7 cellular contexts compared by ENCODE assay signal in genomic region chr16:10579965-10580918, GRCh38. TPM values are rescaled to one million over a fixed set of nuclear protein-coding genes. Genes with fewer than 3 reads are reported as not detected.
A peak's percentile ranks its signal among the peaks of the same experiment; 100 is the strongest.
DNase-seq lines count a peak whose midpoint lies in the region; ATAC-seq, FAIRE-seq and TF ChIP-seq lines count a peak whose summit lies in the region.

TSS of gene EMP2 (minus strand) at chr16:10580598. CDS start at chr16:10547617, 32,981 bp downstream.

- H3K36me3 Mint-ChIP-seq in stimulated activated effector memory CD8-positive, alpha-beta T cell treated with anti-CD3 and anti-CD28 coated beads, Interleukin-12 subunit alpha, Interleukin-12 subunit beta, amount 100 ng/mL, for 72 hours: no peaks in the 10 kb centered on the region

- H3K4me1 Mint-ChIP-seq in stimulated activated effector memory CD8-positive, alpha-beta T cell treated with anti-CD3 and anti-CD28 coated beads, Interleukin-12 subunit alpha, Interleukin-12 subunit beta, amount 100 ng/mL, for 72 hours: no peaks in the 10 kb centered on the region

- no peaks in the 10 kb centered on the region for H3K9me3 Mint-ChIP-seq in stimulated activated effector memory CD8-positive, alpha-beta T cell treated with anti-CD3 and anti-CD28 coated beads, Interleukin-12 subunit alpha, Interleukin-12 subunit beta, amount 100 ng/mL, for 72 hours

- H3K27ac Mint-ChIP-seq in stimulated activated effector memory CD8-positive, alpha-beta T cell treated with anti-CD3 and anti-CD28 coated beads, Interleukin-12 subunit alpha, Interleukin-12 subunit beta, amount 100 ng/mL, for 72 hours: no peak within 1 kb of the TSS

- peak within 1 kb of the TSS; percentile 23 for H3K4me3 Mint-ChIP-seq in stimulated activated effector memory CD8-positive, alpha-beta T cell treated with anti-CD3 and anti-CD28 coated beads, Interleukin-12 subunit alpha, Interleukin-12 subunit beta, amount 100 ng/mL, for 72 hours

- FAIRE-seq in GM12892 (lab: Jason Lieb, UNC): no peak

- no peak for TF ChIP-seq POLR2A in GM12892 (IDR thresholded peaks at IDR 0.05; ENCODE audit: low read depth, low read length)

- peak within 1 kb of the TSS; percentile 69 for H3K4me3 ChIP-seq in choroid plexus epithelial cell (ENCODE audit: low read depth, low read length)

- peak; percentile 46 for TF ChIP-seq CTCF in choroid plexus epithelial cell (conservative IDR thresholded peaks at IDR 0.05; ENCODE audit: low read depth, low read length)

- no peak for ATAC-seq in stimulated activated effector memory CD8-positive, alpha-beta T cell treated with anti-CD3 and anti-CD28 coated beads, Interleukin-12 subunit alpha, Interleukin-12 subunit beta, amount 100 ng/mL, for 72 hours
- ATAC-seq in GM19328 (IDR thresholded peaks at IDR 0.05; ENCODE audit: unreplicated experiment): no peak

- peak; percentile 46 for DNase-seq in GM12892 (ENCODE audit: insufficient read length)
- DNase-seq in NCI-H345 treated with DMSO at 0.1 percent for 48 hours (lab: John Stamatoyannopoulos, UW; ENCODE audit: unreplicated experiment): peak; percentile 57
- peak; percentile 51 for DNase-seq in choroid plexus epithelial cell (ENCODE audit: low read depth)
- DNase-seq in islet precursor cell: peak; percentile 89
- no peak for DNase-seq in stimulated activated effector memory CD8-positive, alpha-beta T cell treated with anti-CD3 and anti-CD28 coated beads, Interleukin-12 subunit alpha, Interleukin-12 subunit beta, amount 100 ng/mL, for 72 hours (ENCODE audit: low spot score in 2 of 2)
- DNase-seq in NOMO-1 treated with dmso at 0.1 percent for 144 hours (lab: John Stamatoyannopoulos, UW; ENCODE audit: unreplicated experiment): no peak

RNA-seq across cellular contexts. Expression of gene EMP2, which starts in this region (rescaled TPM):
- polyA plus RNA-seq in GM12892 (2012; ENCODE audit: missing spikeins): 0.51 TPM

Comparison
In these comparisons a context has a peak if more than half of its experiments do, and no peak if none do; other contexts are left out.
1. DNase-seq: peak in GM12892 (single experiment), NCI-H345 treated with DMSO at 0.1 percent for 48 hours (single experiment), choroid plexus epithelial cell (single experiment) and islet precursor cell (single experiment); none in stimulated activated effector memory CD8-positive, alpha-beta T cell treated with anti-CD3 and anti-CD28 coated beads, Interleukin-12 subunit alpha, Interleukin-12 subunit beta, amount 100 ng/mL, for 72 hours (0 of 2) and NOMO-1 treated with dmso at 0.1 percent for 144 hours (single experiment).